1 cellular context compared by ENCODE assay signal in genomic region chr20:9660236-9660868, GRCh38.
TF ChIP-seq lines count a peak whose summit lies in the region.

No MANE protein-coding gene starts in this region.

TF ChIP-seq in HepG2, 621 proteins besides CTCF, POLR2A, EP300 and RAD21 (continued from another document and continues in another):
- TF ChIP-seq HMGXB3 (CRISPR knock-in tag; IDR thresholded peaks at IDR 0.05; ENCODE audit: borderline replicate concordance) (0 out of 2 replicates have a peak, but pooled peaks have one; percentile 61), KLF9 (CRISPR knock-in tag; IDR thresholded peaks at IDR 0.05; ENCODE audit: low read depth) (no peak), TFE3 (CRISPR knock-in tag; IDR thresholded peaks at IDR 0.05) (peak; percentile 55; the same call in 1 of the 2 replicates), ZNF770 (CRISPR knock-in tag; IDR thresholded peaks at IDR 0.05) (no peak), ZSCAN9 (CRISPR knock-in tag; IDR thresholded peaks at IDR 0.05; ENCODE audit: borderline replicate concordance) (peak; percentile 94), JUND (CRISPR knock-in tag; IDR thresholded peaks at IDR 0.05) (no peak), ZSCAN20 (CRISPR knock-in tag; IDR thresholded peaks at IDR 0.05; ENCODE audit: borderline replicate concordance) (peak; percentile 49; the same call in 1 of the 2 replicates), CENPBD1 (CRISPR knock-in tag; IDR thresholded peaks at IDR 0.05; ENCODE audit: borderline replicate concordance, low read depth) (no peak), ZNF18 (CRISPR knock-in tag; IDR thresholded peaks at IDR 0.05; ENCODE audit: insufficient replicate concordance) (no peak), ZNF782 (CRISPR knock-in tag; IDR thresholded peaks at IDR 0.05; ENCODE audit: borderline replicate concordance) (no peak), TIGD3 (CRISPR knock-in tag; IDR thresholded peaks at IDR 0.05; ENCODE audit: borderline replicate concordance) (no peak), ZBTB25 (CRISPR knock-in tag; IDR thresholded peaks at IDR 0.05) (peak; percentile 32; the same call in 1 of the 2 replicates), SATB2 (CRISPR knock-in tag; IDR thresholded peaks at IDR 0.05) (peak; percentile 63; the same call in 1 of the 2 replicates), HDAC2 (CRISPR knock-in tag; IDR thresholded peaks at IDR 0.05) (no peak), TSC22D2 (CRISPR knock-in tag; IDR thresholded peaks at IDR 0.05; ENCODE audit: borderline replicate concordance) (0 out of 2 replicates have a peak, but pooled peaks have one; percentile 49), ZBED4 (CRISPR knock-in tag; IDR thresholded peaks at IDR 0.05; ENCODE audit: borderline replicate concordance) (0 out of 2 replicates have a peak, but pooled peaks have one; percentile 27), ZNF230 (CRISPR knock-in tag; IDR thresholded peaks at IDR 0.05) (no peak), AKNA (CRISPR knock-in tag; IDR thresholded peaks at IDR 0.05; ENCODE audit: borderline replicate concordance) (peak; percentile 61; the same call in 1 of the 2 replicates), CREB3 (CRISPR knock-in tag; IDR thresholded peaks at IDR 0.05) (no peak), NR3C1 (CRISPR knock-in tag; IDR thresholded peaks at IDR 0.05) (no peak), ZNF772 (CRISPR knock-in tag; IDR thresholded peaks at IDR 0.05) (no peak), REL (CRISPR knock-in tag; conservative IDR thresholded peaks at IDR 0.05) (no peak), KLF11 (CRISPR knock-in tag; IDR thresholded peaks at IDR 0.05) (peak; percentile 82; the same call in 1 of the 2 replicates), TEF (CRISPR knock-in tag; IDR thresholded peaks at IDR 0.05) (peak; percentile 85), TAF1 (CRISPR knock-in tag; IDR thresholded peaks at IDR 0.05) (no peak), LCORL (IDR thresholded peaks at IDR 0.05) (no peak), LCORL (CRISPR knock-in tag; IDR thresholded peaks at IDR 0.05) (no peak), RFX1 (IDR thresholded peaks at IDR 0.05) (no peak), MAZ (IDR thresholded peaks at IDR 0.05; ENCODE audit: borderline replicate concordance, low read depth, low read length) (no peak), MAZ (CRISPR knock-in tag; IDR thresholded peaks at IDR 0.05; ENCODE audit: low read depth) (no peak), PCBP2 (optimal IDR thresholded peaks at IDR 0.05; ENCODE audit: low read depth, low read length, poor library complexity, severe bottlenecking) (no peak)
